In genomic region chr13:78426183-78426582, GRCh38 we compare ENCODE assay signal across 29 cellular contexts.
"Had no signal": no experiment of that assay in that cellular context is flagged by ENCODE, and none has a peak within 500 bp of the region (broad histone marks: within the 10 kb centered on the region; RNA-seq: fewer than 3 reads in every experiment).

No MANE protein-coding gene starts in this region.

- H3K27me3 ChIP-seq: colonic mucosa, dorsolateral prefrontal cortex, esophagus muscularis mucosa, esophagus squamous epithelium, foreskin keratinocyte, gastrocnemius medialis, gastroesophageal sphincter, heart left ventricle had no signal

- H3K27ac Mint-ChIP-seq: dendritic cell treated with granulocyte-macrophage colony-stimulating factor and Interleukin-4, amounts not matched to agents 40 ng/mL and 50 ng/mL, for 4 days; effector memory CD8-positive, alpha-beta T cell; endodermal cell had no signal

- H3K4me3 Mint-ChIP-seq: dendritic cell treated with granulocyte-macrophage colony-stimulating factor and Interleukin-4, amounts not matched to agents 40 ng/mL and 50 ng/mL, for 4 days; effector memory CD8-positive, alpha-beta T cell; endodermal cell had no signal

- H3K4me1 ChIP-seq: colonic mucosa, esophagus muscularis mucosa, esophagus squamous epithelium, foreskin keratinocyte, gastrocnemius medialis, gastroesophageal sphincter, heart left ventricle, heart right ventricle had no signal

- H3K9me3 Mint-ChIP-seq: dendritic cell treated with granulocyte-macrophage colony-stimulating factor and Interleukin-4, amounts not matched to agents 40 ng/mL and 50 ng/mL, for 4 days; endodermal cell had no signal

- DNase-seq: colonic mucosa; cortex of kidney; dermis blood vessel endothelial cell; dorsolateral prefrontal cortex; effector CD4-positive, alpha-beta T cell; effector CD8-positive, alpha-beta T cell; effector memory CD4-positive, alpha-beta T cell; effector memory CD8-positive, alpha-beta T cell; endodermal cell; erythroblast; esophagus squamous epithelium; foreskin fibroblast; foreskin keratinocyte; foreskin melanocyte; gastrocnemius medialis; glutamatergic neuron; head of caudate nucleus; heart left ventricle; heart right ventricle had no signal

- H3K27me3 Mint-ChIP-seq: dendritic cell treated with granulocyte-macrophage colony-stimulating factor and Interleukin-4, amounts not matched to agents 40 ng/mL and 50 ng/mL, for 4 days had no signal

- H3K9me3 ChIP-seq: colonic mucosa, esophagus muscularis mucosa, esophagus squamous epithelium, gastrocnemius medialis, gastroesophageal sphincter, heart left ventricle, heart right ventricle had no signal

- ATAC-seq: effector memory CD8-positive, alpha-beta T cell; esophagus mucosa; foreskin keratinocyte; gastrocnemius medialis; gastroesophageal sphincter; heart left ventricle; heart right ventricle had no signal

- H3K27ac ChIP-seq: colonic mucosa, coronary artery, dorsolateral prefrontal cortex, epithelial cell of prostate, esophagus muscularis mucosa, esophagus squamous epithelium, foreskin keratinocyte, gastrocnemius medialis, gastroesophageal sphincter, heart left ventricle, heart right ventricle had no signal

- FAIRE-seq: colon, endometrium, endothelial cell of umbilical vein, frontal cortex had no signal

- H3K36me3 ChIP-seq: colonic mucosa, esophagus muscularis mucosa, esophagus squamous epithelium, gastrocnemius medialis, gastroesophageal sphincter, heart left ventricle, heart right ventricle had no signal

- H3K4me3 ChIP-seq: colonic mucosa, coronary artery, dorsolateral prefrontal cortex, esophagus muscularis mucosa, esophagus squamous epithelium, gastrocnemius medialis, gastroesophageal sphincter, heart left ventricle, heart right ventricle had no signal
